25 cellular contexts compared by ENCODE assay signal in the genomic region with DNA sequence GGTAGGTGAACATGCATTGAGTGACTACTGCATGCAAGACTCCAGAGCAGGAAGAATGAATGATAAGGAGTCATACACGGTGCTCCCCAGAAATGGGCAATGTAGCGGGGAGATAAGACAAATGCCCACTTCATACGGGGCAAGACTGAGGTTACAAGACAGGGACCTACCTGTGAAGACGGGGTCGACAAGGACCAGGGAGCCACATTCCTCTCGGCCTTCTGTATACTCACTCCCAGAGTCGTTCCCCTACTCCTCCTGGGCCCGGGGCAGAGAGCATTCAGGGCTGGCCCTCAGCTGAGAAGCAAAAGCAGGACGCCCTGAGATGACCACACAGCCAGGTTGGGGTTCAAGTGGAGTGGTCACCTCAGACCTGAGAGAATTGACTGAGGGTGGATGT. TPM values are rescaled to one million over a fixed set of nuclear protein-coding genes. Genes with fewer than 3 reads are reported as not detected.
"Had no signal": no experiment of that assay in that cellular context is flagged by ENCODE, and none has a peak within 500 bp of the region (broad histone marks: within the 10 kb centered on the region; RNA-seq: fewer than 3 reads in every experiment).

No MANE protein-coding gene starts in this region.

- H3K36me3 Mint-ChIP-seq: natural killer cell treated with Interleukin-12 subunit alpha and Interleukin-12 subunit beta and Interleukin-15 and Interleukin-18, amount 100 ng/mL, for 72 hours had no signal

- H3K4me1 Mint-ChIP-seq: memory B cell, neural progenitor cell had no signal

- H3K36me3 ChIP-seq: left ventricle myocardium inferior, lower lobe of right lung, neural progenitor cell, right lobe of liver had no signal

- H3K27ac ChIP-seq: dorsolateral prefrontal cortex, esophagus squamous epithelium, foreskin keratinocyte, hepatocyte, left ventricle myocardium inferior, lower lobe of right lung, neural progenitor cell, parathyroid adenoma, psoas muscle, right lobe of liver, skin epidermis had no signal

- H3K4me1 ChIP-seq: foreskin keratinocyte, lower lobe of right lung, neural progenitor cell, parathyroid adenoma, psoas muscle, right lobe of liver had no signal

- DNase-seq: cortex of kidney; effector CD8-positive, alpha-beta T cell; esophagus squamous epithelium; foreskin keratinocyte; kidney; left cardiac atrium; left ventricle myocardium inferior; lower lobe of right lung; midbrain; nucleus accumbens; psoas muscle; retina; right lobe of liver; stimulated activated CD4-positive, alpha-beta T cell treated with anti-CD3 and anti-CD28 coated beads, Interleukin-12 subunit alpha, Interleukin-12 subunit beta, amount 100 ng/mL, for 4 hours; stimulated activated naive CD4-positive, alpha-beta T cell treated with Interleukin-2 at 50 U/mL for 16 hours; trophoblast cell had no signal

- H3K4me3 Mint-ChIP-seq: memory B cell; natural killer cell treated with Interleukin-12 subunit alpha and Interleukin-12 subunit beta and Interleukin-15 and Interleukin-18, amount 100 ng/mL, for 72 hours; neural progenitor cell had no signal

- H3K4me3 ChIP-seq: dorsolateral prefrontal cortex, esophagus squamous epithelium, hepatocyte, left ventricle myocardium inferior, lower lobe of right lung, neural progenitor cell, psoas muscle, right lobe of liver, skin epidermis had no signal

- H3K27me3 ChIP-seq: esophagus squamous epithelium, hepatocyte, neural progenitor cell, right lobe of liver had no signal

- H3K9me3 Mint-ChIP-seq: memory B cell; natural killer cell treated with Interleukin-12 subunit alpha and Interleukin-12 subunit beta and Interleukin-15 and Interleukin-18, amount 100 ng/mL, for 72 hours had no signal

- H3K9me3 ChIP-seq: esophagus squamous epithelium, left ventricle myocardium inferior, lower lobe of right lung, psoas muscle, right lobe of liver had no signal

- ATAC-seq: foreskin keratinocyte; left cardiac atrium; lower lobe of right lung; natural killer cell treated with Interleukin-12 subunit alpha and Interleukin-12 subunit beta and Interleukin-15 and Interleukin-18, amount 100 ng/mL, for 72 hours; psoas muscle; right lobe of liver had no signal

RNA-seq across cellular contexts. Expression of gene PITX1, which starts 26.7 kb away (rescaled TPM):
- total RNA-seq: chondrocyte; kidney; left cardiac atrium; left ventricle myocardium inferior; natural killer cell treated with Interleukin-12 subunit alpha and Interleukin-12 subunit beta and Interleukin-15 and Interleukin-18, amount 100 ng/mL, for 72 hours; right lobe of liver had no signal

RNA-seq across cellular contexts. Expression of gene CATSPER3, which starts 39.6 kb away (rescaled TPM):
- total RNA-seq: hepatocyte, urinary bladder had no signal
